ENCODE assay signal across 8 cellular contexts in genomic region chr11:9748361-9748970, GRCh38.
DNase-seq lines count a peak whose midpoint lies in the region; ATAC-seq and FAIRE-seq lines count a peak whose summit lies in the region.

No MANE protein-coding gene starts in this region.

- no peak overlapping the region for H3K9ac ChIP-seq in rectal smooth muscle tissue (ENCODE audit: low read length)

- H3K36me3 ChIP-seq in rectal smooth muscle tissue (ENCODE audit: control insufficient read depth, insufficient read depth, low read length), result peaks cover 6% of the 10 kb centered on the region

- peak; percentile 51 for ATAC-seq in GM19324 (IDR thresholded peaks at IDR 0.05; ENCODE audit: low FRiP score, unreplicated experiment)
- peak; percentile 53 for ATAC-seq in HG03439 (IDR thresholded peaks at IDR 0.05; ENCODE audit: unreplicated experiment)
- no peak for ATAC-seq in GM19397 (IDR thresholded peaks at IDR 0.05; ENCODE audit: unreplicated experiment)

- H3K27me3 ChIP-seq in rectal smooth muscle tissue (ENCODE audit: control insufficient read depth, insufficient read depth, low read length), result no peaks in the 10 kb centered on the region

- DNase-seq in COLO829 (ENCODE audit: low spot score) (peak; percentile 70), RCC 7860 (ENCODE audit: low spot score) (peak; percentile 72), head of caudate nucleus (peak; percentile 25 to 83 (median 66))
- DNase-seq in activated gamma-delta T cell treated with anti-CD3 and anti-CD28 coated beads, Interleukin-2, amount 50 U/mL, for 16 hours (ENCODE audit: low read depth), result peak; percentile 37

- intact Hi-C loops in head of caudate nucleus (cut with DNase I), result loop anchor here (10.0 kb wide), 1 partner anchor 64 kb away; no protein-coding TSS in a partner anchor

- peak overlapping the region; percentile 4 for H3K27ac ChIP-seq in rectal smooth muscle tissue (ENCODE audit: low read depth, low read length)

- no peak for FAIRE-seq in RCC 7860 (lab: Jason Lieb, UNC)

- peaks cover 3% of the 10 kb centered on the region for H3K4me1 ChIP-seq in rectal smooth muscle tissue (ENCODE audit: control insufficient read depth, insufficient read depth, low read length)

- H3K4me3 ChIP-seq in rectal smooth muscle tissue (ENCODE audit: low read length), result peak overlapping the region; percentile 9
